ENCODE assay signal across 18 cellular contexts in the genomic region with DNA sequence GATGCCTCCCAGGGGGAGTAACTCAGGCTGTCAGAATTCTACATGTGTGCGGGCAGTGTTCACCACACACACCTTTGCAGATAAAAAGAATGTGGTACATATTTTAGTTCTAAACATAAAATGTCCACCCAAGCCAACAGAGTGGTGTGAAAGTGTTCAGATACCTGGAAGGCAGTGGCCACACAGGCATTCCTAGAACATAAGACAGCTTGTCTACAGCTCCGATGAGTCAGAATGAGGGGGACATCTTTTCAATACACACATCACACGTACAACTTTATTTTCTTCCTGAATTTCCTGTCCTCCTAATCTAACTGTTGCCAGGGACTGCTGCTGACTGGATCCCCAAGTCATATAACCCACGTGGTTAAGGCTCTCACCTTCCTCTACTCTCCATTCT.
DNase-seq lines count a peak whose midpoint lies in the region; ATAC-seq and TF ChIP-seq lines count a peak whose summit lies in the region.
"Had no signal": no experiment of that assay in that cellular context is flagged by ENCODE, and none has a peak within 500 bp of the region (broad histone marks: within the 10 kb centered on the region; RNA-seq: fewer than 3 reads in every experiment).

No MANE protein-coding gene starts in this region.

- no peaks in the 10 kb centered on the region for H3K36me3 ChIP-seq in aorta (ENCODE audit: control insufficient read depth in 1 of 2, insufficient read depth in 2 of 2, low read length in 1 of 2)
- H3K36me3 ChIP-seq: cardiac muscle cell, Peyer's patch, sigmoid colon, thoracic aorta had no signal

- TF ChIP-seq CTCF in fibroblast of the aortic adventitia (IDR thresholded peaks at IDR 0.05; ENCODE audit: insufficient read depth, low read length) (no peak), lower leg skin (IDR thresholded peaks at IDR 0.05) (no peak)

- intact Hi-C loops in aorta (cut with DNase I), result no loop called here
- intact Hi-C loops in lower leg skin (cut with DNase I; ENCODE audit: low total_unique reads), result no loop called here

- DNase-seq in HK-2 (ENCODE audit: unreplicated experiment) (peak; percentile 7), SW480 (ENCODE audit: low spot score) (peak; percentile 41), fibroblast of the aortic adventitia (ENCODE audit: low read depth) (peak; percentile 11), skeletal muscle cell (ENCODE audit: low read depth) (peak; percentile 29), aorta (no peak), NCI-H345 treated with DMSO at 0.1 percent for 48 hours (lab: John Stamatoyannopoulos, UW; ENCODE audit: unreplicated experiment) (no peak), cerebellum (ENCODE audit: low spot score) (no peak), lower leg skin (ENCODE audit: low spot score in 2 of 2) (no peak)
- DNase-seq: activated B cell treated with CpG ODN at 0.5 μM for 24 hours; activated CD8-positive, alpha-beta memory T cell treated with anti-CD3 and anti-CD28 coated beads, Interleukin-2, amount 10 ng/mL, durations not matched to agents 7 days and 5 days; effector memory CD4-positive, alpha-beta T cell; NCI-H2081 treated with DMSO at 0.1 percent for 48 hours; Peyer's patch; stimulated activated CD4-positive, alpha-beta T cell treated with anti-CD3 and anti-CD28 coated beads, Interleukin-4, amount 100 ng/mL, for 24 hours; T-cell had no signal

- ATAC-seq in aorta (ENCODE audit: low FRiP score), result no peak
- ATAC-seq: activated CD8-positive, alpha-beta memory T cell treated with anti-CD3 and anti-CD28 coated beads, Interleukin-2, amount 10 ng/mL, durations not matched to agents 7 days and 5 days had no signal

- H3K4me3 ChIP-seq in fibroblast of the aortic adventitia (ENCODE audit: low read depth, low read length) (no peak overlapping the region), skeletal muscle cell (ENCODE audit: low read depth, low read length) (no peak overlapping the region), aorta (ENCODE audit: low read length in 2 of 2) (no peak overlapping the region), lower leg skin (ENCODE audit: low read depth, poor library complexity, severe bottlenecking) (no peak overlapping the region)
- H3K4me3 ChIP-seq: cardiac muscle cell, Peyer's patch, sigmoid colon, thoracic aorta had no signal

- H3K27ac ChIP-seq in aorta (ENCODE audit: low read depth in 1 of 2, low read length in 2 of 2), result no peak overlapping the region
- H3K27ac ChIP-seq: cardiac muscle cell, Peyer's patch, sigmoid colon, thoracic aorta had no signal

- TF ChIP-seq POLR2A in lower leg skin (IDR thresholded peaks at IDR 0.05), result no peak

- no peaks in the 10 kb centered on the region for H3K9me3 ChIP-seq in aorta (ENCODE audit: control insufficient read depth, low read length)
- H3K9me3 ChIP-seq: Peyer's patch, sigmoid colon, thoracic aorta had no signal

- no peaks in the 10 kb centered on the region for H3K4me1 ChIP-seq in aorta (ENCODE audit: control insufficient read depth in 1 of 2, insufficient read depth in 2 of 2, low read length in 2 of 2)
- H3K4me1 ChIP-seq: Peyer's patch had no signal

- WGBS in aorta, 2 donors, result 82% methylated on average over 4 of the region's 4 CpGs
- WGBS in lower leg skin, 2 donors, result 88 to 89% methylated on average over 4 of the region's 4 CpGs

- no peaks in the 10 kb centered on the region for H3K27me3 ChIP-seq in aorta (ENCODE audit: control insufficient read depth in 1 of 2, insufficient read depth in 2 of 2, low read length in 1 of 2)
- H3K27me3 ChIP-seq: cardiac muscle cell, Peyer's patch, sigmoid colon had no signal

Comparison
In these comparisons a context has a peak if more than half of its experiments do, and no peak if none do; other contexts are left out.
1. DNase-seq: peak in HK-2 (single experiment), SW480 (single experiment), fibroblast of the aortic adventitia (single experiment) and skeletal muscle cell (single experiment); none in aorta (0 of 2), NCI-H345 treated with DMSO at 0.1 percent for 48 hours (single experiment), cerebellum (single experiment) and lower leg skin (0 of 2).